Comparison of ENCODE assay signal across 11 cellular contexts in the genomic region with DNA sequence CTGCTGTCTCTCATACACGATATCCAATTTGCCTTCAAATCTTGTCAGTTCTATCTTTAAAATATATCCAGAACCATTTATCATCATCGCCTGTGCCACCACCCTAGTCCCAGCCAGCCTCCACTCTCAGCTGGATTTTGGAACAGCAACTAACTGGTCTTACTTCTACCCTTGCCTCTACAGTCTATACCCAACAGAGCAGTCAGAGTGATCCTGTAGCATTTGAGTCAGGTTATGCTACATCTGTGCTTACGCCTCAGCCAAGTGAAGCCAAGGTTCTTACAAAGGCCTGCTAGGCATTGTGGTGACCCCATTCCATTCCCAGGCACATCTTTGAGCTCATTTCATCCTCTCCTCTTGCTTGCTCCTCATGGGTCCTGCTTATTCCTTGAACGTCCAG.
"Had no signal": no experiment of that assay in that cellular context is flagged by ENCODE, and none has a peak within 500 bp of the region (broad histone marks: within the 10 kb centered on the region; RNA-seq: fewer than 3 reads in every experiment).

No MANE protein-coding gene starts in this region.

- H3K27ac Mint-ChIP-seq: GM23338, H9, HFFc6 had no signal

- H3K9me3 ChIP-seq: HAP-1 had no signal

- H3K36me3 ChIP-seq: HAP-1 had no signal

- FAIRE-seq: H1, H54 had no signal

- H3K27ac ChIP-seq: GM23248 had no signal

- H3K4me1 Mint-ChIP-seq: GM23338, H9 had no signal

- H3K4me1 ChIP-seq: HAP-1 had no signal

- ATAC-seq: GM23338, HCT116 had no signal

- H3K4me3 Mint-ChIP-seq: GM23338, H9, HFFc6 had no signal

- DNase-seq: GM23248, GOT3, H7, H9, HCEC 1CT, HFFc6 had no signal

- H3K4me3 ChIP-seq: GM23248, GM23338, HAP-1 had no signal
